ENCODE assay signal across 8 cellular contexts in the genomic region with DNA sequence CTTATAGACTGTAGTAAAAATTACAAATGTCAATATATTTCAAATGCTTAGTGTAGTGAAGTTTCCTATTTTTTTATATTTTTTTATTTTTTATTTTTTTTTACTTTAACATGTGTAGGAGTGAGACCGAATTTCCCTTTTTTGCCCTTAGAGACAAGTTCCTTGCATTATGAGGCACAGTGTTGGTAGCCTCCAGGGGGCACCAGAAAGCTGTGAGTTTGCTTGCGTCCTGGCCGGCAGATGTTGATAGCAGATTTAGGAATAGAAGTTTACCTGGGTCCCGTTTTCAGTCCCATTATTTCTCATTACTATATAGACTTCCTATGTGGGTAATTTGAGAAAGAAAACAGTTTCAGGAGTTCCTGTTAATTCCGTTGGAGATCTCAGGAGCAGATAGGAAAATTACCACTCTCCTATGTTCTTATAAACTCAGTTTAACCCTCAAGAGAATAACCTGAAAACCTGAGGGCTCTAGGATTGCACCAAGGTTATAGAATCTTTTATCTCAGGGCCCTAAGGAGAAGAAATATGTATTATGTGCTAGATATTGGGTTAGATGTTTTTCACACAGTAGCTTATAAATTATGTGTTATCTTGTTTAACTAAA.
A peak's percentile ranks its signal among the peaks of the same experiment; 100 is the strongest.
DNase-seq lines count a peak whose midpoint lies in the region; ATAC-seq and TF ChIP-seq lines count a peak whose summit lies in the region.

No MANE protein-coding gene starts in this region.

- no peak overlapping the region for H4K91ac ChIP-seq in trophoblast cell (ENCODE audit: low read depth, low read length)

- ATAC-seq in HG03196 (IDR thresholded peaks at IDR 0.05; ENCODE audit: unreplicated experiment) = peak; percentile 79

- TF ChIP-seq CTCF in fibroblast of villous mesenchyme (IDR thresholded peaks at IDR 0.05; ENCODE audit: insufficient read depth, low read depth, low read length) = peak; percentile 88

- no peaks in the 10 kb centered on the region for H3K27me3 ChIP-seq in trophoblast cell (ENCODE audit: insufficient read depth, low read length)

- H3K4me3 ChIP-seq in fibroblast of villous mesenchyme (ENCODE audit: low read depth, low read length) (no peak overlapping the region), trophoblast cell (ENCODE audit: low read depth, low read length) (no peak overlapping the region)

- no peak overlapping the region for H3K23ac ChIP-seq in trophoblast cell (ENCODE audit: low read length)

- H3K14ac ChIP-seq in trophoblast cell (ENCODE audit: low read length) = no peak overlapping the region

- no peak overlapping the region for H2BK120ac ChIP-seq in trophoblast cell (ENCODE audit: insufficient read depth, low read length, poor library complexity)

- no peak overlapping the region for H4K8ac ChIP-seq in trophoblast cell (ENCODE audit: low read depth, low read length)

- no CpG with 5 or more reads among the region's 5 CpGs for WGBS in trophoblast cell (ENCODE audit: extremely low coverage, insufficient coverage, insufficient read length)

- no peak overlapping the region for H2AK5ac ChIP-seq in trophoblast cell (ENCODE audit: low read length)

- no peak overlapping the region for H3K4ac ChIP-seq in trophoblast cell (ENCODE audit: low read depth, low read length)

- no peak overlapping the region for H3K4me2 ChIP-seq in trophoblast cell (ENCODE audit: low read length)

- no peak overlapping the region for H2AFZ ChIP-seq in trophoblast cell (ENCODE audit: insufficient read depth, low read length, poor library complexity)

- no peaks in the 10 kb centered on the region for H3K79me1 ChIP-seq in trophoblast cell (ENCODE audit: low read length)

- H3K4me1 ChIP-seq in trophoblast cell (ENCODE audit: control insufficient read depth in 1 of 2, insufficient read depth in 2 of 2, low read length in 2 of 2) = no peaks in the 10 kb centered on the region

- H3K79me2 ChIP-seq in trophoblast cell (ENCODE audit: control insufficient read depth, insufficient read depth, low read length, poor library complexity) = no peaks in the 10 kb centered on the region

- no peak overlapping the region for H2BK12ac ChIP-seq in trophoblast cell (ENCODE audit: low read length)

- H3K9ac ChIP-seq in trophoblast cell (ENCODE audit: low read length) = no peak overlapping the region

- no peak overlapping the region for H4K12ac ChIP-seq in trophoblast cell (ENCODE audit: low read depth, low read length)

- DNase-seq in COLO829 (ENCODE audit: low spot score) = peak; percentile 34
- peak; percentile 12 for DNase-seq in GM19240 (ENCODE audit: insufficient read length, low spot score)
- peak; percentile 60 for DNase-seq in NCI-H460 (ENCODE audit: extremely low read depth, low read depth)
- peak; percentile 33 for DNase-seq in activated CD8-positive, alpha-beta memory T cell treated with anti-CD3 and anti-CD28 coated beads, Interleukin-2, amount 50 U/mL, for 4 hours
- peak; percentile 76 for DNase-seq in fibroblast of villous mesenchyme (ENCODE audit: low read depth)
- DNase-seq in trophoblast cell = peak; percentile 66 to 85
- no peak for DNase-seq in 8988T

- H3K18ac ChIP-seq in trophoblast cell (ENCODE audit: low read length) = no peak overlapping the region

- H3K36me3 ChIP-seq in trophoblast cell (ENCODE audit: control insufficient read depth in 1 of 2, insufficient read depth in 2 of 2, low read length in 2 of 2) = no peaks in the 10 kb centered on the region

- no peak overlapping the region for H3K27ac ChIP-seq in trophoblast cell (ENCODE audit: low read depth, low read length)

- no peaks in the 10 kb centered on the region for H3K9me3 ChIP-seq in trophoblast cell (ENCODE audit: insufficient read depth, low read depth, low read length)

- H2BK5ac ChIP-seq in trophoblast cell (ENCODE audit: low read depth, low read length, poor library complexity) = no peak overlapping the region
